In the genomic region with DNA sequence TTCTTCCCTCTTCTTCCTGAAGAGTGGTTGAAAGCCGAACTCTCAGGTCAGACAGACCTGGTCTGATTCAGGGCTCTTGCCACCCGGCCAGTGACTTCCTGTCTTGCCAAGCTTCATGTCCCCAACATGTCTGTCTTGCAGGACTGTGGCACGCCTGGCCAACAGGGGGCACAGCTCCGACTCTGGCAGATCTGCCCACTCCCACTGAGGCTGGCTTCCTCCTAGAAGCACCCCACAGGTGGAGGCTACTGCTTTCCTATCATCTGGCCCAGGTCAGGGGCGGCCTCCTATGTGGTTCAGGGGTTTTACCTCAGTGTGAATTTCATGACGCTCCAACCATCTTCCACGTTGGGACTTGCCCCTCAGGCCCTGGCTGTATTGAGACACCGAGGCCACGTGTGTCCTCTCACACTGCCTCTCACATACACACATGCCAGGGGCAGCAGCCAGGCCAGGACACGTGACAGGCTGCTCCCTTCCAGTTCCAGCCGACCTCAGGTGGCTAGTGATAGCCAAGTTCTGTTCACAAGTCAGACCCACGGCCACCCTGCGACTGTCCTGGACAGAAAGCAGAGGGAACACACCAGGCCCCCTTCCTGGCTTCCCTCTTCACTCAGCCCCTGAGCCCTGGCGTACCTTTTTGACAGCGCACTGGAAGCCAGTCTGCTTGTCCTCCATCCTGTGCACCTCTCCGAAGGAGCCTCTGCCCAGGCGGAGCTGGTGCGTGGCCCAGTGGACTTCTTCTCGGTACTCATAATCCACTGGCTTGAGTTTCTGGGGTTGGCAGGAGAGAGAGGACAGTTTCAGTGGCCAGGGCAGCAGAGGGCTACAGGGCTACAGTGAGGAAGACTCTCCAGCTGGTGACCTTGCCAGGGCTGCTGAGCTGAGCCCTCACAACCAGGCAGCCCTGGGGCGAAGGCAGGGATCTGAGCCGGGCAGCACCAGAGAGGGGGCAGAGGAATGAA, we compare ENCODE assay signal across 8 cellular contexts. TPM values are rescaled to one million over a fixed set of nuclear protein-coding genes. Genes with fewer than 3 reads are reported as not detected.
DNase-seq lines count a peak whose midpoint lies in the region; ATAC-seq and TF ChIP-seq lines count a peak whose summit lies in the region.

No MANE protein-coding gene starts in this region.

- TF ChIP-seq CTCF in glutamatergic neuron (IDR thresholded peaks at IDR 0.05; ENCODE audit: partially characterized antibody, unreplicated experiment), result no peak

- no peaks in the 10 kb centered on the region for H3K9me3 Mint-ChIP-seq in activated T-cell treated with anti-CD3 and anti-CD28 coated beads, Interleukin-2, amount 50 U/mL, for 4 hours
- H3K9me3 Mint-ChIP-seq in stimulated activated naive CD8-positive, alpha-beta T cell treated with anti-CD3 and anti-CD28 coated beads, Interleukin-15, Interleukin-2, amounts not matched to agents 100 ng/mL and 50 ng/mL, for 24 hours, result no peaks in the 10 kb centered on the region
- H3K9me3 Mint-ChIP-seq in glutamatergic neuron (ENCODE audit: unreplicated experiment), result peaks cover 3% of the 10 kb centered on the region

- intact Hi-C loops in left ventricle myocardium superior (cut with micrococcal nuclease), result no loop called here

- no peaks in the 10 kb centered on the region for H3K4me1 Mint-ChIP-seq in activated T-cell treated with anti-CD3 and anti-CD28 coated beads, Interleukin-2, amount 50 U/mL, for 4 hours (ENCODE audit: low read depth)
- H3K4me1 Mint-ChIP-seq in stimulated activated naive CD8-positive, alpha-beta T cell treated with anti-CD3 and anti-CD28 coated beads, Interleukin-15, Interleukin-2, amounts not matched to agents 100 ng/mL and 50 ng/mL, for 24 hours (ENCODE audit: low read depth), result peaks cover 22% of the 10 kb centered on the region
- peaks cover 10% of the 10 kb centered on the region for H3K4me1 Mint-ChIP-seq in glutamatergic neuron (ENCODE audit: low read depth, unreplicated experiment)

- no peaks in the 10 kb centered on the region for H3K27me3 Mint-ChIP-seq in activated T-cell treated with anti-CD3 and anti-CD28 coated beads, Interleukin-2, amount 50 U/mL, for 4 hours (ENCODE audit: low read depth)
- H3K27me3 Mint-ChIP-seq in stimulated activated naive CD8-positive, alpha-beta T cell treated with anti-CD3 and anti-CD28 coated beads, Interleukin-15, Interleukin-2, amounts not matched to agents 100 ng/mL and 50 ng/mL, for 24 hours, result no peaks in the 10 kb centered on the region
- peaks cover 4% of the 10 kb centered on the region for H3K27me3 Mint-ChIP-seq in glutamatergic neuron (ENCODE audit: unreplicated experiment)

- DNase-seq in NOMO-1 treated with DMSO at 0.1 percent for 48 hours (lab: John Stamatoyannopoulos, UW; ENCODE audit: unreplicated experiment) (peak; percentile 5), NOMO-1 (lab: John Stamatoyannopoulos, UW; ENCODE audit: unreplicated experiment in 2 of 2) (no peak), left ventricle myocardium superior (peak; percentile 86), NCI-H1694 treated with DMSO at 0.1 percent for 48 hours (lab: John Stamatoyannopoulos, UW) (no peak), glutamatergic neuron (no peak)
- DNase-seq in activated T-cell treated with anti-CD3 and anti-CD28 coated beads, Interleukin-2, amount 50 U/mL, for 4 hours, result peak; percentile 47

- H3K36me3 Mint-ChIP-seq in activated T-cell treated with anti-CD3 and anti-CD28 coated beads, Interleukin-2, amount 50 U/mL, for 4 hours (ENCODE audit: insufficient read depth), result peaks cover 32% of the 10 kb centered on the region
- H3K36me3 Mint-ChIP-seq in stimulated activated naive CD8-positive, alpha-beta T cell treated with anti-CD3 and anti-CD28 coated beads, Interleukin-15, Interleukin-2, amounts not matched to agents 100 ng/mL and 50 ng/mL, for 24 hours (ENCODE audit: low read depth), result peaks cover 69% of the 10 kb centered on the region
- no peaks in the 10 kb centered on the region for H3K36me3 Mint-ChIP-seq in glutamatergic neuron (ENCODE audit: unreplicated experiment)

- H3K27ac Mint-ChIP-seq in stimulated activated naive CD8-positive, alpha-beta T cell treated with anti-CD3 and anti-CD28 coated beads, Interleukin-15, Interleukin-2, amounts not matched to agents 100 ng/mL and 50 ng/mL, for 24 hours, result peak overlapping the region; percentile 63
- no peak overlapping the region for H3K27ac Mint-ChIP-seq in glutamatergic neuron (ENCODE audit: unreplicated experiment)

- no peak overlapping the region for H3K4me3 Mint-ChIP-seq in activated T-cell treated with anti-CD3 and anti-CD28 coated beads, Interleukin-2, amount 50 U/mL, for 4 hours
- no peak overlapping the region for H3K4me3 Mint-ChIP-seq in stimulated activated naive CD8-positive, alpha-beta T cell treated with anti-CD3 and anti-CD28 coated beads, Interleukin-15, Interleukin-2, amounts not matched to agents 100 ng/mL and 50 ng/mL, for 24 hours
- H3K4me3 Mint-ChIP-seq in glutamatergic neuron (ENCODE audit: unreplicated experiment), result no peak overlapping the region

- ATAC-seq in activated T-cell treated with anti-CD3 and anti-CD28 coated beads, Interleukin-2, amount 50 U/mL, for 4 hours, result peak; percentile 56 to 57
- peak; percentile 67 for ATAC-seq in left ventricle myocardium superior
- no peak for ATAC-seq in GM21528 (IDR thresholded peaks at IDR 0.05; ENCODE audit: low FRiP score, unreplicated experiment)

RNA-seq across cellular contexts. Expression of a gene that starts 22.6 kb away (rescaled TPM):
- total RNA-seq in activated T-cell treated with anti-CD3 and anti-CD28 coated beads, Interleukin-2, amount 50 U/mL, for 4 hours, result under 1 TPM; 0.25 to 0.63 (median 0.27) TPM
- total RNA-seq in left ventricle myocardium superior (not detected), glutamatergic neuron (ENCODE audit: unreplicated experiment) (not detected)

RNA-seq across cellular contexts. Expression of a gene that starts 32.4 kb away (rescaled TPM):
- 10 to 100 TPM; 76.3 to 88.2 (median 85.8) TPM for total RNA-seq in activated T-cell treated with anti-CD3 and anti-CD28 coated beads, Interleukin-2, amount 50 U/mL, for 4 hours
- total RNA-seq in left ventricle myocardium superior (16.6 TPM), glutamatergic neuron (ENCODE audit: unreplicated experiment) (5.7 TPM)

Comparison
In these comparisons a context has a peak if more than half of its experiments do, and no peak if none do; other contexts are left out.
1. DNase-seq: peak in NOMO-1 treated with DMSO at 0.1 percent for 48 hours (single experiment), activated T-cell treated with anti-CD3 and anti-CD28 coated beads, Interleukin-2, amount 50 U/mL, for 4 hours (single experiment) and left ventricle myocardium superior (single experiment); none in NOMO-1 (0 of 2), NCI-H1694 treated with DMSO at 0.1 percent for 48 hours (single experiment) and glutamatergic neuron (single experiment).